ENCODE assay signal across 17 cellular contexts in the genomic region with DNA sequence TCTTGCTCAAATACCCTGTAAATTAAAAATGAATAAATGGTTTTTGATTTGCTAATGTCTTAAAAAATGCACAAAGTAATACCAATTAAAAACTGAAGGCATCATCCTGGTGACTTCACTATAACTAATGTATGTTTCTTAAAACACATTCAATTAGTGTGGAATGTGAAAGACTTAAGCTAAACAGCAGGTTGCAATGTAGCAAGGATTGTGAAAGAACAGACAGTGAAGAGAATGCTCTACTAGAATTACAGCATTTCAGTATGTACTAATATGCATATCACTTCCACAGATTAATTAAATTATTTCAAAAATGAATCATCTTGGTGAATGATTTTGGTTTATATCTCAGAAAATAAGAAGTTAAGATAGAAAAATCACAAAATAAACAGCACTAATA. TPM values are rescaled to one million over a fixed set of nuclear protein-coding genes. Genes with fewer than 3 reads are reported as not detected.
DNase-seq lines count a peak whose midpoint lies in the region; ATAC-seq, FAIRE-seq and TF ChIP-seq lines count a peak whose summit lies in the region.
"Had no signal": no experiment of that assay in that cellular context is flagged by ENCODE, and none has a peak within 500 bp of the region (broad histone marks: within the 10 kb centered on the region; RNA-seq: fewer than 3 reads in every experiment).

No MANE protein-coding gene starts in this region.

- POLR2A ChIA-PET in HCT116 (lab: Charles Lee) = no interaction called here
- POLR2A ChIA-PET in K562 (lab: Yijun Ruan, JAX) = interaction anchor here (1.1 to 5.1 kb wide), 2 partner anchors 13 to 21 kb away, joined by 3 to 17 read pairs; no protein-coding TSS in a partner anchor

- DNase-seq in D721Med (ENCODE audit: insufficient read length, low spot score) (no peak), HCT116 (ENCODE audit: low read depth, low spot score) (no peak), K562 (ENCODE audit: extremely low read depth in 1 of 4, low spot score in 3 of 4) (no peak), nephron progenitor cell (no peak), EL (no peak), BE2C (no peak)
- no peak for DNase-seq in stimulated activated CD4-positive, alpha-beta T cell treated with anti-CD3 and anti-CD28 coated beads, Interleukin-2, amount 100 ng/mL, for 24 hours
- DNase-seq: 8988T; CD4-positive, alpha-beta memory T cell; DMS79 treated with DMSO at 0.1 percent for 48 hours; H7; Karpas-422; KBM-7 had no signal

- no peaks in the 10 kb centered on the region for H3K79me2 ChIP-seq in HCT116 (ENCODE audit: insufficient read depth, low read length)
- H3K79me2 ChIP-seq in K562 (ENCODE audit: control insufficient read depth, insufficient read depth, low read length) = peaks cover 5% of the 10 kb centered on the region; the same call in 1 of the 3 replicates

- H4K20me1 ChIP-seq in HCT116 (ENCODE audit: insufficient read depth) (no peaks in the 10 kb centered on the region; the same call in 1 of the 2 replicates), K562 (replicated peaks; ENCODE audit: control insufficient read depth, insufficient read depth, low read length) (no peaks in the 10 kb centered on the region)

- no peak for TF ChIP-seq EP300 in K562 (IDR thresholded peaks at IDR 0.05; ENCODE audit: low read length)

- H2AFZ ChIP-seq in HCT116 (ENCODE audit: low read depth, low read length, poor library complexity, severe bottlenecking) (no peak overlapping the region), K562 (ENCODE audit: low read depth, low read length) (no peak overlapping the region)

- H3K9me2 ChIP-seq in HCT116 (ENCODE audit: insufficient read depth) = no peaks in the 10 kb centered on the region

- H3K4me1 ChIP-seq in HCT116 (ENCODE audit: control insufficient read depth in 1 of 2, insufficient read depth in 2 of 2, low read length in 2 of 2) (peaks cover 0 to 5% of the 10 kb centered on the region in 2 experiments; a peak in 3 of 4 replicates), K562 (replicated peaks in 1 of 2; ENCODE audit: control insufficient read depth in 2 of 2, insufficient read depth in 2 of 2, low read length in 2 of 2) (peaks cover 7 to 27% of the 10 kb centered on the region in 2 experiments; a peak in 4 of 5 replicates), BE2C (peaks cover 11% of the 10 kb centered on the region)

- FAIRE-seq in D721Med (lab: Jason Lieb, UNC) (peak; percentile 89), K562 (lab: Jason Lieb, UNC) (no peak)
- FAIRE-seq: GM12878 had no signal

- BruUV-seq in HCT116 (replicated peaks; lab: Mats Ljungman, UMichigan) = TSS peak; percentile 11
- BruUV-seq in K562 (replicated peaks; lab: Mats Ljungman, UMichigan) = no TSS peak

- no peak for ATAC-seq in HCT116
- no peak for ATAC-seq in K562
- ATAC-seq: GM12878 had no signal

- H3K4me2 ChIP-seq in HCT116 (ENCODE audit: low read length) = no peak overlapping the region
- no peak overlapping the region for H3K4me2 ChIP-seq in K562 (ENCODE audit: insufficient read depth, low read length)

- no peak overlapping the region for H3K4me3 ChIP-seq in HCT116 (replicated peaks in 1 of 2; ENCODE audit: low read depth in 1 of 2, low read length in 2 of 2)
- H3K4me3 ChIP-seq in K562 = no peak overlapping the region
- H3K4me3 ChIP-seq in BE2C (ENCODE audit: low read depth, low read length) = no peak overlapping the region
- H3K4me3 ChIP-seq: GM12878 had no signal

- RAD21 ChIA-PET in HCT116 (lab: Charles Lee; ENCODE audit: low non-redundant PET in 1 of 2, low total read pairs in 2 of 2, uncharacterized antibody in 2 of 2, unreplicated experiment in 2 of 2) = no interaction called here

- CTCF ChIA-PET in HCT116 (lab: Charles Lee) = no interaction called here
- CTCF ChIA-PET in K562 (lab: Yijun Ruan, JAX; ENCODE audit: low intra/inter-chr PET ratio) = no interaction called here

- peaks cover 3% of the 10 kb centered on the region for H3K27me3 Mint-ChIP-seq in nephron progenitor cell (ENCODE audit: low read depth, poor library complexity)
- H3K27me3 Mint-ChIP-seq: CD4-positive, alpha-beta memory T cell had no signal

- intact Hi-C loops in HCT116 (cut with micrococcal nuclease) = no loop called here
- intact Hi-C loops in K562 (cut with micrococcal nuclease) = no loop called here

- no peaks in the 10 kb centered on the region for H3K9me1 ChIP-seq in K562 (ENCODE audit: control insufficient read depth, insufficient read depth, low read length)

- TF ChIP-seq POLR2A in HCT116 (IDR thresholded peaks at IDR 0.05; ENCODE audit: borderline replicate concordance, extremely low read depth, insufficient read depth, insufficient read length) (no peak), K562 (conservative IDR thresholded peaks at IDR 0.05) (no peak)

- H3K27ac Mint-ChIP-seq in nephron progenitor cell = no peak overlapping the region
- H3K27ac Mint-ChIP-seq: CD14-positive monocyte; CD4-positive, alpha-beta memory T cell had no signal

- no peak for TF ChIP-seq RAD21 in HCT116 (IDR thresholded peaks at IDR 0.05; ENCODE audit: low read depth)
- TF ChIP-seq RAD21 in K562 (CRISPR knock-in tag; conservative IDR thresholded peaks at IDR 0.05 in 1 of 2, IDR thresholded peaks at IDR 0.05 in 1 of 2) = no peak

- H3K4me1 Mint-ChIP-seq in nephron progenitor cell = peaks cover 7% of the 10 kb centered on the region

- H3K27ac ChIP-seq in HCT116 (ENCODE audit: low read depth, low read length) (no peak overlapping the region), K562 (ENCODE audit: extremely low read depth, low read depth, low read length) (no peak overlapping the region)
- H3K27ac ChIP-seq: HL-60 had no signal

- no peaks in the 10 kb centered on the region for H3K9me3 Mint-ChIP-seq in nephron progenitor cell
- H3K9me3 Mint-ChIP-seq: CD14-positive monocyte; CD4-positive, alpha-beta memory T cell had no signal

- H3K27me3 ChIP-seq in HCT116 (ENCODE audit: insufficient read depth, low read length) (no peaks in the 10 kb centered on the region), K562 (ENCODE audit: control insufficient read depth in 2 of 2, insufficient read depth in 2 of 2, low read length in 2 of 2) (no peaks in the 10 kb centered on the region), BE2C (no peaks in the 10 kb centered on the region)

- TF ChIP-seq CTCF in D721Med (IDR thresholded peaks at IDR 0.05; ENCODE audit: insufficient read depth, missing control alignments) (no peak), HCT116 (IDR thresholded peaks at IDR 0.05 in 2 of 3, conservative IDR thresholded peaks at IDR 0.05 in 1 of 3; ENCODE audit: borderline replicate concordance in 1 of 3, insufficient read depth in 1 of 3, low read depth in 2 of 3, low read length in 2 of 3) (no peak), K562 (IDR thresholded peaks at IDR 0.05 in 2 of 3, conservative IDR thresholded peaks at IDR 0.05 in 1 of 3; ENCODE audit: insufficient read depth in 2 of 3, low read depth in 1 of 3, low read length in 3 of 3) (no peak), nephron progenitor cell (IDR thresholded peaks at IDR 0.05) (no peak), BE2C (IDR thresholded peaks at IDR 0.05; ENCODE audit: low read depth, low read length) (no peak)

- H3K36me3 Mint-ChIP-seq in nephron progenitor cell (ENCODE audit: low read depth) = peaks cover 23% of the 10 kb centered on the region

- H3K9me3 ChIP-seq in HCT116 (ENCODE audit: control insufficient read depth in 1 of 2, insufficient read depth in 1 of 2, low read depth in 1 of 2, low read length in 2 of 2) = no peaks in the 10 kb centered on the region
- no peaks in the 10 kb centered on the region for H3K9me3 ChIP-seq in K562 (replicated peaks; ENCODE audit: control insufficient read depth, insufficient read depth, low read depth, low read length)
- H3K9me3 ChIP-seq in BE2C = no peaks in the 10 kb centered on the region

- H3K9ac ChIP-seq in HCT116 (ENCODE audit: low read length) = no peak overlapping the region
- no peak overlapping the region for H3K9ac ChIP-seq in K562 (ENCODE audit: insufficient read depth in 1 of 2, low read depth in 2 of 2, low read length in 2 of 2)

- H3K36me3 ChIP-seq in HCT116 (ENCODE audit: control insufficient read depth in 1 of 2, insufficient read depth in 2 of 2, low read length in 2 of 2) (no peaks in the 10 kb centered on the region), K562 (ENCODE audit: control insufficient read depth, insufficient read depth, low read length) (peaks cover 39% of the 10 kb centered on the region; the same call in 2 of the 3 replicates), BE2C (no peaks in the 10 kb centered on the region)

- H3K4me3 Mint-ChIP-seq in nephron progenitor cell = no peak overlapping the region
- H3K4me3 Mint-ChIP-seq: CD14-positive monocyte; CD4-positive, alpha-beta memory T cell had no signal

- in situ Hi-C loops in K562 (cut with MboI) = no loop called here

TF ChIP-seq in HCT116, 20 proteins besides CTCF, POLR2A, EP300 and RAD21 (continues in another document):
- TF ChIP-seq EGR1 (IDR thresholded peaks at IDR 0.05; ENCODE audit: low read depth) (no peak), FOSL1 (IDR thresholded peaks at IDR 0.05; ENCODE audit: low read depth) (no peak), EZH2phosphoT487 (IDR thresholded peaks at IDR 0.05; ENCODE audit: borderline replicate concordance) (no peak)

TF ChIP-seq in K562, 482 proteins besides CTCF, POLR2A, EP300 and RAD21:
- 0 out of 2 replicates have a peak, but pooled peaks have one; percentile 36 for TF ChIP-seq ZKSCAN8 (CRISPR knock-in tag; IDR thresholded peaks at IDR 0.05)
- no peak for TF ChIP-seq POLR2AphosphoS2 (IDR thresholded peaks at IDR 0.05; ENCODE audit: low read length)

RNA-seq across cellular contexts. Expression of a gene that starts 56.4 kb away (rescaled TPM):
- total RNA-seq in HCT116 (2021; ENCODE audit: unreplicated experiment) (0.44 TPM), K562 (2014; rRNA removed) (not detected in 2 replicates), K562 (2014; rRNA removed; fragmentation: Illumina TruSeq; extraction: Trizol) (0.03 and 0.04 TPM in 2 replicates), K562 (2015; rRNA removed; fragmentation: Illumina TruSeq; extraction: Trizol) (not detected in 2 replicates), K562 (2021) (not detected in 2 replicates)
- polyA plus RNA-seq in HCT116 (2012) = 0.31 TPM in 2 replicates
- total RNA-seq in K562 (2011; cell fraction: chromatin; rRNA removed; ENCODE audit: low replicate concordance) = 0.12 TPM in 1 of 2 replicates, not detected in the other
- not detected in 2 replicates for total RNA-seq in K562 (2011; cell fraction: nucleolus; rRNA removed)
- 0.15 TPM in 1 of 2 replicates, not detected in the other for total RNA-seq in K562 (2011; cell fraction: nucleoplasm; rRNA removed)
- polyA plus RNA-seq in K562 (2011; rRNA removed) (0.01 and 0.03 TPM in 2 replicates), K562 (2014; fragmentation: Illumina TruSeq; extraction: Trizol) (not detected in 2 replicates), K562 (2014; fragmentation: Nextera tagmentation; extraction: Ambion mirVana) (under 1 TPM; 0.10 to 0.11 TPM), K562 (2014; rRNA removed) (not detected in 2 replicates)
- 0.01 TPM in 2 replicates for polyA plus RNA-seq in K562 (2011; cell fraction: cytosol; rRNA removed)
- 0.01 and 0.04 TPM in 2 replicates for polyA plus RNA-seq in K562 (2011; cell fraction: nucleus; rRNA removed)
- 1.1 and 1.6 TPM in 2 replicates for polyA plus RNA-seq in K562 (2012)
- polyA minus RNA-seq in K562 (2011; rRNA and poly(A)+ RNA removed) = not detected in 2 replicates
- not detected in 2 replicates for polyA minus RNA-seq in K562 (2011; cell fraction: cytosol; rRNA and poly(A)+ RNA removed)
- 0.11 TPM in 1 of 2 replicates, not detected in the other for polyA minus RNA-seq in K562 (2011; cell fraction: nucleus; rRNA and poly(A)+ RNA removed)
- 0.46 TPM for polyA plus RNA-seq in BE2C (2012; ENCODE audit: insufficient read depth, insufficient read length, low read depth)
- total RNA-seq: CD4-positive, alpha-beta memory T cell; G401; GM12878 had no signal
- polyA plus RNA-seq: CD14-positive monocyte had no signal
